Comparison of ENCODE assay signal across 8 cellular contexts in genomic region chr3:10173926-10174435, GRCh38. TPM values are rescaled to one million over a fixed set of nuclear protein-coding genes. Genes with fewer than 3 reads are reported as not detected.
DNase-seq lines count a peak whose midpoint lies in the region; ATAC-seq, FAIRE-seq and TF ChIP-seq lines count a peak whose summit lies in the region.

No MANE protein-coding gene starts in this region.

- TF ChIP-seq CTCF in A549 (IDR thresholded peaks at IDR 0.05) (no peak), HFF-Myc (IDR thresholded peaks at IDR 0.05; ENCODE audit: low read depth, low read length, missing control alignments) (no peak), astrocyte (IDR thresholded peaks at IDR 0.05; ENCODE audit: insufficient read depth, low read depth, low read length) (no peak)

- H3K27me3 Mint-ChIP-seq in astrocyte (ENCODE audit: low read depth, unreplicated experiment): no peaks in the 10 kb centered on the region

- no peak overlapping the region for H3K4me3 Mint-ChIP-seq in astrocyte (ENCODE audit: unreplicated experiment)

- peaks cover 7% of the 10 kb centered on the region for H3K4me1 Mint-ChIP-seq in astrocyte (ENCODE audit: low read depth, unreplicated experiment)

- H4K20me1 ChIP-seq in astrocyte (ENCODE audit: insufficient read depth, low read length): no peaks in the 10 kb centered on the region

- peak; percentile 79 to 93 for ATAC-seq in A549
- ATAC-seq in HG03439 (IDR thresholded peaks at IDR 0.05; ENCODE audit: unreplicated experiment): no peak

- H3K9me3 Mint-ChIP-seq in astrocyte (ENCODE audit: unreplicated experiment): peaks cover 10% of the 10 kb centered on the region

- FAIRE-seq in A549 (lab: Jason Lieb, UNC): no peak
- FAIRE-seq in astrocyte (lab: Jason Lieb, UNC): peak; percentile 78

- peaks cover 2% of the 10 kb centered on the region for H3K36me3 Mint-ChIP-seq in astrocyte (ENCODE audit: low read depth, unreplicated experiment)

- POLR2A ChIA-PET in A549 (lab: Yijun Ruan, JAX): interaction anchor here (0.8 to 2.0 kb wide), 3 partner anchors 8 to 33 kb away, joined by 3 to 9 read pairs (median 3); no protein-coding TSS in a partner anchor

- H3K27me3 ChIP-seq in astrocyte (ENCODE audit: insufficient read depth, low read length): no peaks in the 10 kb centered on the region

- TF ChIP-seq EP300 in A549 (IDR thresholded peaks at IDR 0.05): peak; percentile 18 to 66; a peak in 2 of 5 replicates

- H3K27ac ChIP-seq in A549 (peak overlapping the region; percentile 72 to 81), astrocyte (ENCODE audit: low read depth, low read length) (peak overlapping the region; percentile 93)

- peak overlapping the region; percentile 77 for H3K27ac Mint-ChIP-seq in astrocyte (ENCODE audit: unreplicated experiment)

- no peak overlapping the region for H2AFZ ChIP-seq in astrocyte (ENCODE audit: low read depth, low read length)

- H3K9ac ChIP-seq in astrocyte (ENCODE audit: low read length): peak overlapping the region; percentile 63

- no peak for TF ChIP-seq POLR2A in A549 (IDR thresholded peaks at IDR 0.05; ENCODE audit: low read length)

- no peaks in the 10 kb centered on the region for H3K36me3 ChIP-seq in astrocyte (ENCODE audit: insufficient read depth, low read length)

- H3K4me1 ChIP-seq in A549: peaks cover 45% of the 10 kb centered on the region
- peaks cover 12% of the 10 kb centered on the region for H3K4me1 ChIP-seq in astrocyte (ENCODE audit: insufficient read depth, low read length)

- 16% methylated on average over 6 of the region's 6 CpGs for WGBS in A549 (ENCODE audit: missing lambda C conversion rate)

- H3K4me3 ChIP-seq in A549: no peak overlapping the region
- no peak overlapping the region for H3K4me3 ChIP-seq in HFF-Myc (replicated peaks; ENCODE audit: low read depth, low read length)
- H3K4me3 ChIP-seq in astrocyte (ENCODE audit: insufficient read depth, low read depth, low read length): no peak overlapping the region

- H3K4me2 ChIP-seq in A549: peak overlapping the region; percentile 57
- peak overlapping the region; percentile 44 for H3K4me2 ChIP-seq in astrocyte (ENCODE audit: low read length)

- CTCF ChIA-PET in A549 (lab: Yijun Ruan, JAX): interaction anchor here (0.8 to 3.1 kb wide), 9 partner anchors 9 to 107 kb away, joined by 3 to 19 read pairs (median 5); no protein-coding TSS in a partner anchor

- no peak for TF ChIP-seq RAD21 in A549 (conservative IDR thresholded peaks at IDR 0.05 in 1 of 2, IDR thresholded peaks at IDR 0.05 in 1 of 2)

- H3K79me2 ChIP-seq in astrocyte (ENCODE audit: insufficient read depth, low read length): peaks cover 15% of the 10 kb centered on the region

- peak; percentile 62 to 77 for DNase-seq in A549 (ENCODE audit: low read depth in 1 of 2, low spot score in 1 of 2)
- peak; percentile 60 for DNase-seq in HFF-Myc (ENCODE audit: extremely low read depth, low read depth)
- peak; percentile 99 for DNase-seq in astrocyte (ENCODE audit: low read depth)
- peak; percentile 100 for DNase-seq in kidney tubule cell (ENCODE audit: low spot score)
- peak; percentile 67 for DNase-seq in superior temporal gyrus (ENCODE audit: extremely low spot score)
- DNase-seq in OCI-M2 (lab: John Stamatoyannopoulos, UW; ENCODE audit: unreplicated experiment): no peak
- no peak for DNase-seq in stimulated activated naive CD4-positive, alpha-beta T cell (lab: John Stamatoyannopoulos, UW)

- no peaks in the 10 kb centered on the region for H3K9me3 ChIP-seq in A549
- peaks cover 2% of the 10 kb centered on the region for H3K9me3 ChIP-seq in astrocyte (ENCODE audit: insufficient read depth, low read depth, low read length)

TF ChIP-seq in A549, 52 proteins besides CTCF, POLR2A, EP300 and RAD21:
- TF ChIP-seq HOXB13 (CRISPR knock-in tag; IDR thresholded peaks at IDR 0.05; ENCODE audit: low read depth) (no peak), CEBPB (IDR thresholded peaks at IDR 0.05) (peak; percentile 73 to 85), JUNB (IDR thresholded peaks at IDR 0.05) (peak; percentile 35), PHF8 (IDR thresholded peaks at IDR 0.05; ENCODE audit: borderline replicate concordance, low read depth) (no peak), EHF (CRISPR knock-in tag; IDR thresholded peaks at IDR 0.05) (no peak), BCL3 (IDR thresholded peaks at IDR 0.05) (no peak), FOSL2 (IDR thresholded peaks at IDR 0.05) (no peak), FOSL2 (CRISPR knock-in tag; IDR thresholded peaks at IDR 0.05) (peak; percentile 69), MAFK (IDR thresholded peaks at IDR 0.05; ENCODE audit: partially characterized antibody) (no peak), JUN (IDR thresholded peaks at IDR 0.05) (peak in 1 of 2 experiments; percentile 40; a peak in 2 of 5 replicates), ZSCAN20 (CRISPR knock-in tag; IDR thresholded peaks at IDR 0.05) (no peak), CBX2 (IDR thresholded peaks at IDR 0.05; ENCODE audit: borderline replicate concordance, low read depth) (no peak), KDM5A (IDR thresholded peaks at IDR 0.05) (no peak), RARB (CRISPR knock-in tag; IDR thresholded peaks at IDR 0.05) (no peak)
TF ChIP-seq in A549: peak in this region for 4.

RNA-seq across cellular contexts. Expression of gene IRAK2, which starts 9.3 kb away (rescaled TPM):
- polyA plus RNA-seq in A549 (2011; rRNA removed): 12.5 and 15.3 TPM in 2 replicates
- polyA plus RNA-seq in A549 (2012; cell fraction: cytosol; rRNA removed): 6.9 and 9.6 TPM in 2 replicates
- 8.7 and 12.0 TPM in 2 replicates for polyA plus RNA-seq in A549 (2012; cell fraction: nucleus; rRNA removed)
- 7.8 to 9.1 TPM (median 7.9 TPM) in 3 replicates for polyA plus RNA-seq in A549 (2017; fragmentation: RNase III; extraction: RNeasy Plus Mini Kit Qiagen cat#74134 plus additional on column Dnase treatment)
- polyA minus RNA-seq in A549 (2011; rRNA and poly(A)+ RNA removed): 11.3 and 13.5 TPM in 2 replicates
- total RNA-seq in astrocyte: 2.0 and 2.1 TPM in 2 replicates

RNA-seq across cellular contexts. Expression of gene VHL, which starts 32.4 kb away (rescaled TPM):
- polyA plus RNA-seq in A549 (2011; rRNA removed) (19.7 and 23.8 TPM in 2 replicates), A549 (2017; fragmentation: RNase III; extraction: RNeasy Plus Mini Kit Qiagen cat#74134 plus additional on column Dnase treatment) (40.7 to 41.4 TPM (median 41.2 TPM) in 3 replicates)
- polyA plus RNA-seq in A549 (2012; cell fraction: cytosol; rRNA removed): 7.1 and 9.1 TPM in 2 replicates
- polyA plus RNA-seq in A549 (2012; cell fraction: nucleus; rRNA removed): 7.2 and 14.4 TPM in 2 replicates
- polyA minus RNA-seq in A549 (2011; rRNA and poly(A)+ RNA removed): 20.6 and 24.7 TPM in 2 replicates
- 34.6 and 39.1 TPM in 2 replicates for total RNA-seq in astrocyte

RNA-seq across cellular contexts. Expression of gene BRK1, which starts 58.5 kb away (rescaled TPM):
- polyA plus RNA-seq in A549 (2011; rRNA removed) (173 and 189 TPM in 2 replicates), A549 (2017; fragmentation: RNase III; extraction: RNeasy Plus Mini Kit Qiagen cat#74134 plus additional on column Dnase treatment) (184 to 200 TPM (median 191 TPM) in 3 replicates)
- 118 and 148 TPM in 2 replicates for polyA plus RNA-seq in A549 (2012; cell fraction: cytosol; rRNA removed)
- 27.4 and 30.9 TPM in 2 replicates for polyA plus RNA-seq in A549 (2012; cell fraction: nucleus; rRNA removed)
- polyA minus RNA-seq in A549 (2011; rRNA and poly(A)+ RNA removed): 55.2 and 61.2 TPM in 2 replicates
- total RNA-seq in astrocyte: 120 and 136 TPM in 2 replicates

Comparison
In these comparisons a context has a peak if more than half of its experiments do, and no peak if none do; other contexts are left out.
1. DNase-seq: peak in A549 (2 of 2), HFF-Myc (single experiment), astrocyte (single experiment), kidney tubule cell (single experiment) and superior temporal gyrus (single experiment); none in OCI-M2 (single experiment) and stimulated activated naive CD4-positive, alpha-beta T cell (0 of 6).